Comparison of ENCODE assay signal across 1 cellular context in genomic region chr4:185721190-185721948, GRCh38.
A peak's percentile ranks its signal among the peaks of the same experiment; 100 is the strongest.
TF ChIP-seq lines count a peak whose summit lies in the region.

No MANE protein-coding gene starts in this region.

TF ChIP-seq in HepG2, 621 proteins besides CTCF, POLR2A, EP300 and RAD21 (continued from another document and continues in another):
- TF ChIP-seq ZNF766 (CRISPR knock-in tag; IDR thresholded peaks at IDR 0.05; ENCODE audit: borderline replicate concordance) (no peak), CHD4 (IDR thresholded peaks at IDR 0.05; ENCODE audit: borderline replicate concordance, low read length) (peak; percentile 82; the same call in 1 of the 2 replicates), ZFX (CRISPR knock-in tag; IDR thresholded peaks at IDR 0.05; ENCODE audit: low read depth) (no peak; the same call in 1 of the 2 replicates), ARID5B (CRISPR knock-in tag; IDR thresholded peaks at IDR 0.05) (0 out of 2 replicates have a peak, but pooled peaks have one; percentile 11), ZBTB43 (CRISPR knock-in tag; conservative IDR thresholded peaks at IDR 0.05) (0 out of 2 replicates have a peak, but pooled peaks have one; percentile 47), HMG20B (CRISPR knock-in tag; conservative IDR thresholded peaks at IDR 0.05) (no peak), ZNF772 (CRISPR knock-in tag; IDR thresholded peaks at IDR 0.05) (no peak), ISL2 (CRISPR knock-in tag; IDR thresholded peaks at IDR 0.05) (peak; percentile 34; the same call in 1 of the 2 replicates), GMEB2 (CRISPR knock-in tag; IDR thresholded peaks at IDR 0.05; ENCODE audit: low read depth) (no peak), HOXD1 (CRISPR knock-in tag; IDR thresholded peaks at IDR 0.05) (peak; percentile 28; the same call in 1 of the 2 replicates), TARDBP (CRISPR knock-in tag; IDR thresholded peaks at IDR 0.05) (no peak), ZNF282 (IDR thresholded peaks at IDR 0.05; ENCODE audit: partially characterized antibody) (no peak), ZNF773 (CRISPR knock-in tag; IDR thresholded peaks at IDR 0.05; ENCODE audit: borderline replicate concordance) (no peak), FOSL1 (CRISPR knock-in tag; IDR thresholded peaks at IDR 0.05; ENCODE audit: borderline replicate concordance) (no peak), TGIF2 (CRISPR knock-in tag; IDR thresholded peaks at IDR 0.05) (no peak), ZKSCAN1 (IDR thresholded peaks at IDR 0.05; ENCODE audit: low read length) (no peak), NFKB2 (CRISPR knock-in tag; IDR thresholded peaks at IDR 0.05; ENCODE audit: borderline replicate concordance) (no peak), KAT2B (IDR thresholded peaks at IDR 0.05; ENCODE audit: borderline replicate concordance, low read depth, low read length) (no peak), RXRB (CRISPR knock-in tag; IDR thresholded peaks at IDR 0.05; ENCODE audit: borderline replicate concordance) (peak; percentile 42; the same call in 1 of the 2 replicates), HNF4A (CRISPR knock-in tag; IDR thresholded peaks at IDR 0.05) (peak; percentile 38), ZNF615 (CRISPR knock-in tag; IDR thresholded peaks at IDR 0.05; ENCODE audit: borderline replicate concordance) (no peak), PITX1 (CRISPR knock-in tag; IDR thresholded peaks at IDR 0.05) (0 out of 2 replicates have a peak, but pooled peaks have one; percentile 22), ZNF142 (CRISPR knock-in tag; IDR thresholded peaks at IDR 0.05) (no peak), ATM (IDR thresholded peaks at IDR 0.05; ENCODE audit: borderline replicate concordance) (no peak), ARNTL (CRISPR knock-in tag; IDR thresholded peaks at IDR 0.05) (no peak)
- TF ChIP-seq, protein P1, sequence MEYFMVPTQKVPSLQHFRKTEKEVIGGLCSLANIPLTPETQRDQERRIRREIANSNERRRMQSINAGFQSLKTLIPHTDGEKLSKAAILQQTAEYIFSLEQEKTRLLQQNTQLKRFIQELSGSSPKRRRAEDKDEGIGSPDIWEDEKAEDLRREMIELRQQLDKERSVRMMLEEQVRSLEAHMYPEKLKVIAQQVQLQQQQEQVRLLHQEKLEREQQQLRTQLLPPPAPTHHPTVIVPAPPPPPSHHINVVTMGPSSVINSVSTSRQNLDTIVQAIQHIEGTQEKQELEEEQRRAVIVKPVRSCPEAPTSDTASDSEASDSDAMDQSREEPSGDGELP (IDR thresholded peaks at IDR 0.05; ENCODE audit: borderline replicate concordance, low read depth) = no peak
- TF ChIP-seq, protein P2, sequence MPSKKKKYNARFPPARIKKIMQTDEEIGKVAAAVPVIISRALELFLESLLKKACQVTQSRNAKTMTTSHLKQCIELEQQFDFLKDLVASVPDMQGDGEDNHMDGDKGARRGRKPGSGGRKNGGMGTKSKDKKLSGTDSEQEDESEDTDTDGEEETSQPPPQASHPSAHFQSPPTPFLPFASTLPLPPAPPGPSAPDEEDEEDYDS (CRISPR knock-in tag; IDR thresholded peaks at IDR 0.05) = no peak; the same call in 1 of the 2 replicates
- TF ChIP-seq, protein P3, sequence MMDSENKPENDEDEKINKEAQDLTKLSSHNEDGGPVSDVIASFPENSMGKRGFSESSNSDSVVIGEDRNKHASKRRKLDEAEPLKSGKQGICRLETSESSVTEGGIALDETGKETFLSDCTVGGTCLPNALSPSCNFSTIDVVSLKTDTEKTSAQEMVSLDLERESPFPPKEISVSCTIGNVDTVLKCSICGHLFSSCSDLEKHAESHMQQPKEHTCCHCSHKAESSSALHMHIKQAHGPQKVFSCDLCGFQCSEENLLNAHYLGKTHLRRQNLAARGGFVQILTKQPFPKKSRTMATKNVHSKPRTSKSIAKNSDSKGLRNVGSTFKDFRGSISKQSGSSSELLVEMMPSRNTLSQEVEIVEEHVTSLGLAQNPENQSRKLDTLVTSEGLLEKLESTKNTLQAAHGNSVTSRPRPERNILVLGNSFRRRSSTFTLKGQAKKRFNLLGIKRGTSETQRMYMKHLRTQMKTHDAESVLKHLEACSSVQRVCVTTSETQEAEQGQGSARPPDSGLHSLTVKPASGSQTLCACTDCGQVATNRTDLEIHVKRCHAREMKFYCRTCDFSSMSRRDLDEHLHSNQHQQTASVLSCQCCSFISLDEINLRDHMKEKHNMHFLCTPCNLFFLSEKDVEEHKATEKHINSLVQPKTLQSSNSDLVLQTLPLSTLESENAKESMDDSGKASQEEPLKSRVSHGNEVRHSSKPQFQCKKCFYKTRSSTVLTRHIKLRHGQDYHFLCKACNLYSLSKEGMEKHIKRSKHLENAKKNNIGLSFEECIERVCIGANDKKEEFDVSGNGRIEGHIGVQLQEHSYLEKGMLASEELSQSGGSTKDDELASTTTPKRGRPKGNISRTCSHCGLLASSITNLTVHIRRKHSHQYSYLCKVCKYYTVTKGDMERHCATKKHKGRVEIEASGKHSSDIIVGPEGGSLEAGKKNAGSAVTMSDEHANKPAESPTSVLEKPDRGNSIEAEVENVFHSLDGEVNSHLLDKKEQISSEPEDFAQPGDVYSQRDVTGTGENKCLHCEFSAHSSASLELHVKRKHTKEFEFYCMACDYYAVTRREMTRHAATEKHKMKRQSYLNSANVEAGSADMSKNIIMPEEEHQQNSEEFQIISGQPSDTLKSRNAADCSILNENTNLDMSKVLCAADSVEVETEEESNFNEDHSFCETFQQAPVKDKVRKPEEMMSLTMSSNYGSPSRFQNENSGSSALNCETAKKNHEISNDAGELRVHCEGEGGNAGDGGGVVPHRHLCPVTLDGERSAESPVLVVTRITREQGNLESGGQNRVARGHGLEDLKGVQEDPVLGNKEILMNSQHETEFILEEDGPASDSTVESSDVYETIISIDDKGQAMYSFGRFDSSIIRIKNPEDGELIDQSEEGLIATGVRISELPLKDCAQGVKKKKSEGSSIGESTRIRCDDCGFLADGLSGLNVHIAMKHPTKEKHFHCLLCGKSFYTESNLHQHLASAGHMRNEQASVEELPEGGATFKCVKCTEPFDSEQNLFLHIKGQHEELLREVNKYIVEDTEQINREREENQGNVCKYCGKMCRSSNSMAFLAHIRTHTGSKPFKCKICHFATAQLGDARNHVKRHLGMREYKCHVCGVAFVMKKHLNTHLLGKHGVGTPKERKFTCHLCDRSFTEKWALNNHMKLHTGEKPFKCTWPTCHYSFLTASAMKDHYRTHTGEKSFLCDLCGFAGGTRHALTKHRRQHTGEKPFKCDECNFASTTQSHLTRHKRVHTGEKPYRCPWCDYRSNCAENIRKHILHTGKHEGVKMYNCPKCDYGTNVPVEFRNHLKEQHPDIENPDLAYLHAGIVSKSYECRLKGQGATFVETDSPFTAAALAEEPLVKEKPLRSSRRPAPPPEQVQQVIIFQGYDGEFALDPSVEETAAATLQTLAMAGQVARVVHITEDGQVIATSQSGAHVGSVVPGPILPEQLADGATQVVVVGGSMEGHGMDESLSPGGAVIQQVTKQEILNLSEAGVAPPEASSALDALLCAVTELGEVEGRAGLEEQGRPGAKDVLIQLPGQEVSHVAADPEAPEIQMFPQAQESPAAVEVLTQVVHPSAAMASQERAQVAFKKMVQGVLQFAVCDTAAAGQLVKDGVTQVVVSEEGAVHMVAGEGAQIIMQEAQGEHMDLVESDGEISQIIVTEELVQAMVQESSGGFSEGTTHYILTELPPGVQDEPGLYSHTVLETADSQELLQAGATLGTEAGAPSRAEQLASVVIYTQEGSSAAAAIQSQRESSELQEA (CRISPR knock-in tag; IDR thresholded peaks at IDR 0.05; ENCODE audit: not compliant biosample characterization) = no peak
- TF ChIP-seq, protein P4, sequence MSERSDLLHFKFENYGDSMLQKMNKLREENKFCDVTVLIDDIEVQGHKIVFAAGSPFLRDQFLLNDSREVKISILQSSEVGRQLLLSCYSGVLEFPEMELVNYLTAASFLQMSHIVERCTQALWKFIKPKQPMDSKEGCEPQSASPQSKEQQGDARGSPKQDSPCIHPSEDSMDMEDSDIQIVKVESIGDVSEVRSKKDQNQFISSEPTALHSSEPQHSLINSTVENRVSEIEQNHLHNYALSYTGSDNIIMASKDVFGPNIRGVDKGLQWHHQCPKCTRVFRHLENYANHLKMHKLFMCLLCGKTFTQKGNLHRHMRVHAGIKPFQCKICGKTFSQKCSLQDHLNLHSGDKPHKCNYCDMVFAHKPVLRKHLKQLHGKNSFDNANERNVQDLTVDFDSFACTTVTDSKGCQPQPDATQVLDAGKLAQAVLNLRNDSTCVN (CRISPR knock-in tag; IDR thresholded peaks at IDR 0.05; ENCODE audit: borderline replicate concordance) = no peak
- TF ChIP-seq, protein P5, sequence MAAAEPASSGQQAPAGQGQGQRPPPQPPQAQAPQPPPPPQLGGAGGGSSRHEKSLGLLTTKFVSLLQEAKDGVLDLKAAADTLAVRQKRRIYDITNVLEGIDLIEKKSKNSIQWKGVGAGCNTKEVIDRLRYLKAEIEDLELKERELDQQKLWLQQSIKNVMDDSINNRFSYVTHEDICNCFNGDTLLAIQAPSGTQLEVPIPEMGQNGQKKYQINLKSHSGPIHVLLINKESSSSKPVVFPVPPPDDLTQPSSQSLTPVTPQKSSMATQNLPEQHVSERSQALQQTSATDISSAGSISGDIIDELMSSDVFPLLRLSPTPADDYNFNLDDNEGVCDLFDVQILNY (CRISPR knock-in tag; conservative IDR thresholded peaks at IDR 0.05) = no peak
